Comparison of ENCODE assay signal across 21 cellular contexts in genomic region chr4:71830-72229, GRCh38. TPM values are rescaled to one million over a fixed set of nuclear protein-coding genes. Genes with fewer than 3 reads are reported as not detected.
DNase-seq lines count a peak whose midpoint lies in the region; ATAC-seq, FAIRE-seq and TF ChIP-seq lines count a peak whose summit lies in the region.
"Had no signal": no experiment of that assay in that cellular context is flagged by ENCODE, and none has a peak within 500 bp of the region (broad histone marks: within the 10 kb centered on the region; RNA-seq: fewer than 3 reads in every experiment).

No MANE protein-coding gene starts in this region.

- H3K27ac ChIP-seq in PC-3 (ENCODE audit: low read length) = no peak overlapping the region
- H3K27ac ChIP-seq: GM23248 had no signal

- H3K4me1 ChIP-seq in PC-3 (ENCODE audit: insufficient read depth, low read length) = no peaks in the 10 kb centered on the region
- H3K4me1 ChIP-seq: BE2C, HAP-1 had no signal

- H2AFZ ChIP-seq in PC-3 (ENCODE audit: low read length) = no peak overlapping the region
- H2AFZ ChIP-seq: GM23248 had no signal

- no peaks in the 10 kb centered on the region for H3F3A ChIP-seq in PC-3 (ENCODE audit: low read length, unreplicated experiment)

- H3K79me2 ChIP-seq in PC-3 (ENCODE audit: low read length) = no peaks in the 10 kb centered on the region

- peaks cover 81% of the 10 kb centered on the region for H3K36me3 ChIP-seq in PC-3 (ENCODE audit: low read depth, low read length)
- H3K36me3 ChIP-seq in bronchial epithelial cell (ENCODE audit: control insufficient read depth, insufficient read depth, low read length) = peaks cover 4% of the 10 kb centered on the region
- H3K36me3 ChIP-seq: HAP-1 had no signal

- H3K9me2 ChIP-seq in PC-3 (replicated peaks; ENCODE audit: low read length) = no peaks in the 10 kb centered on the region

- no peaks in the 10 kb centered on the region for H4K20me1 ChIP-seq in PC-3 (ENCODE audit: low read length)

- POLR2A ChIA-PET in PC-3 (lab: Charles Lee; ENCODE audit: unreplicated experiment) = no interaction called here

- CTCF ChIA-PET in PC-3 (lab: Charles Lee) = no interaction called here

- no peak overlapping the region for H3K27ac Mint-ChIP-seq in T-helper 17 cell
- H3K27ac Mint-ChIP-seq: CD4-positive, CD25-positive, alpha-beta regulatory T cell; CD8-positive, alpha-beta memory T cell had no signal

- no peak overlapping the region for H3K4me3 ChIP-seq in PC-3 (ENCODE audit: low read length)
- H3K4me3 ChIP-seq in bronchial epithelial cell (ENCODE audit: low read depth, low read length) = no peak overlapping the region
- H3K4me3 ChIP-seq: GM12878, GM23248, HAP-1 had no signal

- no TSS peak for BruUV-seq in PC-3 (replicated peaks; lab: Mats Ljungman, UMichigan)

- H3K4me3 Mint-ChIP-seq in T-helper 17 cell = no peak overlapping the region
- H3K4me3 Mint-ChIP-seq: CD4-positive, CD25-positive, alpha-beta regulatory T cell; CD8-positive, alpha-beta memory T cell had no signal

- H3K27me3 Mint-ChIP-seq in T-helper 17 cell = no peaks in the 10 kb centered on the region
- H3K27me3 Mint-ChIP-seq: CD4-positive, CD25-positive, alpha-beta regulatory T cell had no signal

- TF ChIP-seq CTCF in PC-3 (conservative IDR thresholded peaks at IDR 0.05; ENCODE audit: low read depth, low read length) (no peak), bronchial epithelial cell (IDR thresholded peaks at IDR 0.05; ENCODE audit: insufficient read depth, low read length, severe bottlenecking) (no peak)

- ATAC-seq in PC-3 = peak; percentile 29; the same call in 1 of the 2 replicates
- peak; percentile 59 for ATAC-seq in esophagus mucosa
- no peak for ATAC-seq in T-helper 17 cell
- ATAC-seq: GM12878 had no signal

- intact Hi-C loops in PC-3 (cut with micrococcal nuclease) = no loop called here

- peak; percentile 3 for DNase-seq in PC-3
- peak; percentile 18 for DNase-seq in bronchial epithelial cell (ENCODE audit: low read depth)
- no peak for DNase-seq in stimulated activated naive CD4-positive, alpha-beta T cell treated with Interleukin-2 at 50 U/mL for 16 hours (lab: John Stamatoyannopoulos, UW)
- DNase-seq in T-helper 17 cell = no peak
- DNase-seq in activated CD4-positive, CD25-positive, alpha-beta regulatory T cell treated with anti-CD3 and anti-CD28 coated beads, Interleukin-2, amount 50 U/mL, for 72 hours = no peak
- DNase-seq: ACHN; BE2C; C1 segment of cervical spinal cord; CD4-positive, CD25-positive, alpha-beta regulatory T cell; CD8-positive, alpha-beta memory T cell; COR-L47; DMS 273 treated with DMSO at 0.1 percent for 48 hours; DMS53; DND-41; EL; GM23248; IMR-90 had no signal

- no peak overlapping the region for H3K9ac ChIP-seq in PC-3 (ENCODE audit: low read length)
- H3K9ac ChIP-seq: GM23248 had no signal

- H3K4me1 Mint-ChIP-seq in T-helper 17 cell = no peaks in the 10 kb centered on the region
- H3K4me1 Mint-ChIP-seq: CD4-positive, CD25-positive, alpha-beta regulatory T cell had no signal

- H3K4me2 ChIP-seq in PC-3 (ENCODE audit: low read length) = no peak overlapping the region

- peaks cover 44% of the 10 kb centered on the region for H3K9me3 ChIP-seq in PC-3 (ENCODE audit: low read length)
- peaks cover 16% of the 10 kb centered on the region for H3K9me3 ChIP-seq in T-helper 17 cell (ENCODE audit: control insufficient read depth, low read length, poor library complexity, severe bottlenecking)

- no peaks in the 10 kb centered on the region for H3K27me3 ChIP-seq in PC-3 (ENCODE audit: low read length)
- H3K27me3 ChIP-seq in bronchial epithelial cell (ENCODE audit: control insufficient read depth, insufficient read depth, low read length) = no peaks in the 10 kb centered on the region
- H3K27me3 ChIP-seq: BE2C had no signal

- no peak for FAIRE-seq in bronchial epithelial cell (lab: Jason Lieb, UNC)
- FAIRE-seq: A204.1, GM12878 had no signal

- peaks cover 4% of the 10 kb centered on the region for H3K36me3 Mint-ChIP-seq in T-helper 17 cell (ENCODE audit: low read depth)

RNA-seq across cellular contexts. Expression of gene ZNF595, which starts 18.7 kb away (rescaled TPM):
- total RNA-seq in PC-3 (2014; rRNA removed) = 7.4 TPM in 2 replicates
- 6.8 and 8.6 TPM in 2 replicates for total RNA-seq in bronchial epithelial cell
- 6.9 TPM for total RNA-seq in esophagus mucosa
- total RNA-seq in T-helper 17 cell = 1 to 10 TPM; 1.9 to 4.6 TPM

RNA-seq across cellular contexts. Expression of gene ZNF718, which starts 52.5 kb away (rescaled TPM):
- total RNA-seq in PC-3 (2014; rRNA removed) (3.2 and 3.8 TPM in 2 replicates), bronchial epithelial cell (5.5 and 6.7 TPM in 2 replicates), esophagus mucosa (3.3 TPM), T-helper 17 cell (1 to 10 TPM; 2.0 to 6.3 TPM)

Comparison
In these comparisons a context has a peak if more than half of its experiments do, and no peak if none do; other contexts are left out.
1. DNase-seq: peak in PC-3 (single experiment) and bronchial epithelial cell (single experiment); none in stimulated activated naive CD4-positive, alpha-beta T cell treated with Interleukin-2 at 50 U/mL for 16 hours (single experiment), T-helper 17 cell (0 of 3) and activated CD4-positive, CD25-positive, alpha-beta regulatory T cell treated with anti-CD3 and anti-CD28 coated beads, Interleukin-2, amount 50 U/mL, for 72 hours (single experiment).